Comparison of ENCODE assay signal across 5 cellular contexts in the genomic region with DNA sequence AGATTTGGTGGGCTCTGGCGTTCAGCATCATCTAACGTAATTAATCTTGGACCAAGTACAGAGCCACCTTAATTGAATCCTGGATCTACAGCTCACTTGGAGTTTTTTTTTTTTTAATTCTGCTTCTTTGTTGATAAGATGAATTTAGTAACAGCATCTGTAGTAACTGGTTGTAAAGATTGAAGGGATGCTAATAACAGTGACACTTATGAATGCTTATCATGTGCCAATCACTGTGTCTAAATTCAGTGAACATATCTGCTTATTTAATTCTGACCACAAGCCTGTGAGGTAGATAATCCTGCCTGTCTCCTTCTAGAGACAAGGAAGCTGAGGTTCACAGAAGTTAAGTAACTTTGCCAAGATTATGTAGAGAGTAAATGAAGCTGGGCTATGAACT.
"Had no signal": no experiment of that assay in that cellular context is flagged by ENCODE, and none has a peak within 500 bp of the region (broad histone marks: within the 10 kb centered on the region; RNA-seq: fewer than 3 reads in every experiment).

No MANE protein-coding gene starts in this region.

- H3K4me2 ChIP-seq: GM23338 had no signal

- H3K4me3 ChIP-seq: GM23338, K562 had no signal

- H2AFZ ChIP-seq: GM23338 had no signal

- DNase-seq: H9, HCEC 1CT, IMR-90 had no signal
